8 cellular contexts compared by ENCODE assay signal in the genomic region with DNA sequence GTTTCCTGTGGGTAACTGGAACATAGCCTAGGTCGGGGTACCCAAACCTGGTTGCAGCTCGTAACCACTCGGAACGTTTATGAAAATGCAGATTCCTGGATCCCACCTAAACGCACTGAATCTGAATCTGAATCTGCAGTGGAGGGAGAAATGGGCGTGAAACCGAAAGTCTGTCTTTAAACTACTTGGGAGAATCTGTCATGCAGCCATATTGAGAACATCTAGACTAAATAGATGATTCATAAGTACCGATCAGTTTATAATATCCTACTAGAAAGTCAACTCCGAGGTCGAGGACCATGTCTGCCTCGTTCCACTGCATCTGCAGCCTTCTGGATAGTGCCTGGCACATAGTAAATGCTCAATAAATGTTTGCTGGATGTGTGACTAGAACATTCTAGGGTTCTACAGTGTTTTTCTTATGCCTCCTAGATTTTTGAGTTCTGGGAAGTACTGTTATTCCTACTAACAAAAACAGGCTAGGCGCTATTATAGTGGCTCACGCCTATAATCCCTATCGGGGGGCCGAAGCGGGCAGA. TPM values are rescaled to one million over a fixed set of nuclear protein-coding genes. Genes with fewer than 3 reads are reported as not detected.
DNase-seq lines count a peak whose midpoint lies in the region; ATAC-seq and TF ChIP-seq lines count a peak whose summit lies in the region.

No MANE protein-coding gene starts in this region.

- H3K27ac ChIP-seq in left ventricle myocardium inferior (replicated peaks) = peak overlapping the region; percentile 98
- H3K27ac ChIP-seq in iPS-20b (ENCODE audit: low read length) = no peak overlapping the region
- peak overlapping the region; percentile 96 for H3K27ac ChIP-seq in substantia nigra (ENCODE audit: low read depth, low read length, poor library complexity, severe bottlenecking)

- peak overlapping the region; percentile 92 for H3K27ac Mint-ChIP-seq in activated T-cell treated with anti-CD3 and anti-CD28 coated beads, Interleukin-2, amount 50 U/mL, for 72 hours

- no peaks in the 10 kb centered on the region for H3K27me3 Mint-ChIP-seq in activated T-cell treated with anti-CD3 and anti-CD28 coated beads, Interleukin-2, amount 50 U/mL, for 72 hours (ENCODE audit: low read depth)

- H3K9me3 ChIP-seq in left ventricle myocardium inferior (replicated peaks) (no peaks in the 10 kb centered on the region), iPS-20b (ENCODE audit: insufficient read depth, low read depth, low read length) (no peaks in the 10 kb centered on the region)

- intact Hi-C loops in left ventricle myocardium inferior (cut with micrococcal nuclease) = no loop called here
- intact Hi-C loops in left cardiac atrium (cut with DNase I) = loop anchor here in 1 of 2 donors (5.0 kb wide), 1 partner anchor 46 kb away; the partner anchor contains the start of genes GOLGA2 and SWI5

- peak overlapping the region; percentile 86 for H3K4me3 ChIP-seq in left ventricle myocardium inferior
- H3K4me3 ChIP-seq in iPS-20b (ENCODE audit: low read length) = peak overlapping the region; percentile 90

- TF ChIP-seq CTCF in left ventricle myocardium inferior (IDR thresholded peaks at IDR 0.05; ENCODE audit: borderline replicate concordance) = no peak

- H3K27me3 ChIP-seq in left ventricle myocardium inferior (ENCODE audit: low read depth) (no peaks in the 10 kb centered on the region), iPS-20b (ENCODE audit: insufficient read depth, low read length) (no peaks in the 10 kb centered on the region)

- peaks cover 50% of the 10 kb centered on the region for H3K36me3 ChIP-seq in left ventricle myocardium inferior
- peaks cover 39% of the 10 kb centered on the region for H3K36me3 ChIP-seq in iPS-20b (ENCODE audit: insufficient read depth, low read depth, low read length)

- H3K36me3 Mint-ChIP-seq in activated T-cell treated with anti-CD3 and anti-CD28 coated beads, Interleukin-2, amount 50 U/mL, for 72 hours (ENCODE audit: insufficient read depth in 2 of 2) = no peaks in the 10 kb centered on the region

- no peaks in the 10 kb centered on the region for H3K9me3 Mint-ChIP-seq in activated T-cell treated with anti-CD3 and anti-CD28 coated beads, Interleukin-2, amount 50 U/mL, for 72 hours

- peak overlapping the region; percentile 88; the same call in 1 of the 2 replicates for H3K9ac ChIP-seq in iPS-20b (ENCODE audit: low read depth, low read length)

- H3K4me1 ChIP-seq in left ventricle myocardium inferior (peaks cover 55% of the 10 kb centered on the region), iPS-20b (ENCODE audit: insufficient read depth, low read length) (peaks cover 4% of the 10 kb centered on the region)

- H3K4me3 Mint-ChIP-seq in activated T-cell treated with anti-CD3 and anti-CD28 coated beads, Interleukin-2, amount 50 U/mL, for 72 hours = peak overlapping the region; percentile 84 to 90

- ATAC-seq in left cardiac atrium (no peak), HG02938 (IDR thresholded peaks at IDR 0.05; ENCODE audit: unreplicated experiment) (no peak)
- ATAC-seq in activated T-cell treated with anti-CD3 and anti-CD28 coated beads, Interleukin-2, amount 50 U/mL, for 72 hours (replicated peaks in 1 of 2) = peak; percentile 16 to 22

- peaks cover 8% of the 10 kb centered on the region for H3K4me1 Mint-ChIP-seq in activated T-cell treated with anti-CD3 and anti-CD28 coated beads, Interleukin-2, amount 50 U/mL, for 72 hours (ENCODE audit: low read depth)

- DNase-seq in left ventricle myocardium inferior (no peak), left cardiac atrium (no peak), substantia nigra (lab: John Stamatoyannopoulos, UW) (no peak), NCI-H82 (lab: John Stamatoyannopoulos, UW) (no peak), DMS 273 (lab: John Stamatoyannopoulos, UW; ENCODE audit: unreplicated experiment) (no peak)
- no peak for DNase-seq in activated T-cell treated with anti-CD3 and anti-CD28 coated beads, Interleukin-2, amount 50 U/mL, for 72 hours

RNA-seq across cellular contexts. Expression of gene COQ4, which starts 0.6 kb away (rescaled TPM):
- 32.0 TPM for total RNA-seq in left ventricle myocardium inferior
- 10 to 100 TPM; 21.2 to 27.7 TPM for total RNA-seq in left cardiac atrium
- 10 to 100 TPM; 29.4 to 35.8 TPM for total RNA-seq in activated T-cell treated with anti-CD3 and anti-CD28 coated beads, Interleukin-2, amount 50 U/mL, for 72 hours

RNA-seq across cellular contexts. Expression of gene TRUB2, which starts 1.0 kb away (rescaled TPM):
- total RNA-seq in left ventricle myocardium inferior (43.7 TPM), left cardiac atrium (10 to 100 TPM; 23.0 to 26.6 TPM)
- 10 to 100 TPM; 17.6 to 24.4 TPM for total RNA-seq in activated T-cell treated with anti-CD3 and anti-CD28 coated beads, Interleukin-2, amount 50 U/mL, for 72 hours

RNA-seq across cellular contexts. Expression of gene SLC27A4, which starts 17.1 kb away (rescaled TPM):
- total RNA-seq in left ventricle myocardium inferior (18.8 TPM), left cardiac atrium (10 to 100 TPM; 17.6 to 21.7 TPM)
- total RNA-seq in activated T-cell treated with anti-CD3 and anti-CD28 coated beads, Interleukin-2, amount 50 U/mL, for 72 hours = 10 to 100 TPM; 10.2 to 10.8 TPM

RNA-seq across cellular contexts. Expression of gene SWI5, which starts 47.2 kb away (rescaled TPM):
- 16.2 TPM for total RNA-seq in left ventricle myocardium inferior
- total RNA-seq in left cardiac atrium = 10 to 100 TPM; 17.2 to 18.4 TPM
- total RNA-seq in activated T-cell treated with anti-CD3 and anti-CD28 coated beads, Interleukin-2, amount 50 U/mL, for 72 hours = 10 to 100 TPM; 20.1 to 25.4 TPM

RNA-seq across cellular contexts. Expression of gene GOLGA2, which starts 47.5 kb away (rescaled TPM):
- 86.9 TPM for total RNA-seq in left ventricle myocardium inferior
- total RNA-seq in left cardiac atrium = 100 to 1,000 TPM in 1 of 2 donors, 10 to 100 TPM in 1; 85.6 to 113 TPM
- total RNA-seq in activated T-cell treated with anti-CD3 and anti-CD28 coated beads, Interleukin-2, amount 50 U/mL, for 72 hours = 10 to 100 TPM; 44.9 to 54.4 TPM

Comparison
In these comparisons a context has a peak if more than half of its experiments do, and no peak if none do; other contexts are left out.
1. ATAC-seq: peak in activated T-cell treated with anti-CD3 and anti-CD28 coated beads, Interleukin-2, amount 50 U/mL, for 72 hours (2 of 2); none in left cardiac atrium (0 of 2) and HG02938 (single experiment).